ENCODE assay signal across 27 cellular contexts in genomic region chr3:17387108-17387507, GRCh38.
"Had no signal": no experiment of that assay in that cellular context is flagged by ENCODE, and none has a peak within 500 bp of the region (broad histone marks: within the 10 kb centered on the region; RNA-seq: fewer than 3 reads in every experiment).

No MANE protein-coding gene starts in this region.

- H3K27me3 ChIP-seq: right atrium auricular region, suprapubic skin, tibial artery, upper lobe of right lung had no signal

- DNase-seq: head of caudate nucleus; hippocampal formation; left ventricle myocardium superior; midbrain; mucosa of descending colon; naive thymus-derived CD4-positive, alpha-beta T cell; nucleus accumbens; psoas muscle; stimulated activated CD4-positive, alpha-beta T cell treated with anti-CD3 and anti-CD28 coated beads, Interleukin-12 subunit alpha, Interleukin-12 subunit beta, amount 100 ng/mL, for 4 hours; stimulated activated CD4-positive, alpha-beta T cell treated with anti-CD3 and anti-CD28 coated beads, Interleukin-15, amount 100 ng/mL, for 24 hours; stimulated activated CD4-positive, alpha-beta T cell treated with anti-CD3 and anti-CD28 coated beads, Interleukin-2, amount 100 ng/mL, for 24 hours; stimulated activated CD4-positive, alpha-beta T cell treated with anti-CD3 and anti-CD28 coated beads, Interleukin-4, amount 100 ng/mL, for 1 hour; stimulated activated naive B cell treated with anti-CD40 and anti-IgM and Interleukin-4, amounts not matched to agents 10 μg/mL and 1 μg/mL and 100 μg/mL, for 72 hours; stimulated activated naive CD8-positive, alpha-beta T cell treated with anti-CD3 and anti-CD28 coated beads, Interleukin-15, Interleukin-2, amounts not matched to agents 100 U/mL and 50 U/mL, for 24 hours; tibial artery; trophoblast cell; upper lobe of right lung had no signal

- FAIRE-seq: keratinocyte, urothelium cell line had no signal

- H3K36me3 ChIP-seq: right atrium auricular region had no signal

- H3K4me3 ChIP-seq: lung, mucosa of descending colon, psoas muscle, right atrium auricular region, skin epidermis, suprapubic skin, thoracic aorta, tibial artery, upper lobe of right lung had no signal

- ATAC-seq: left ventricle myocardium superior; mucosa of descending colon; naive thymus-derived CD4-positive, alpha-beta T cell; natural killer cell treated with Interleukin-12 subunit alpha and Interleukin-12 subunit beta and Interleukin-15 and Interleukin-18, amount 100 ng/mL, for 72 hours; psoas muscle; sciatic nerve; stimulated activated naive B cell treated with anti-CD40 and anti-IgM and Interleukin-4, amounts not matched to agents 10 μg/mL and 1 μg/mL and 100 μg/mL, for 72 hours; stimulated activated naive CD8-positive, alpha-beta T cell treated with anti-CD3 and anti-CD28 coated beads, Interleukin-15, Interleukin-2, amounts not matched to agents 100 U/mL and 50 U/mL, for 24 hours; upper lobe of right lung had no signal

- H3K27ac ChIP-seq: parathyroid adenoma, psoas muscle, right atrium auricular region, skin epidermis, suprapubic skin, thoracic aorta, tibial artery, upper lobe of right lung had no signal

- H3K9ac ChIP-seq: parathyroid adenoma had no signal

- H3K9me3 ChIP-seq: mucosa of descending colon, psoas muscle, right atrium auricular region, suprapubic skin, thoracic aorta, tibial artery, upper lobe of right lung had no signal

- H3K4me1 ChIP-seq: parathyroid adenoma, psoas muscle, right atrium auricular region, suprapubic skin, tibial artery, upper lobe of right lung had no signal
